8 cellular contexts compared by ENCODE assay signal in genomic region chr6:125956506-125957390, GRCh38. TPM values are rescaled to one million over a fixed set of nuclear protein-coding genes. Genes with fewer than 3 reads are reported as not detected.
DNase-seq lines count a peak whose midpoint lies in the region; ATAC-seq and TF ChIP-seq lines count a peak whose summit lies in the region.

HINT3 (plus strand) TSS chr6:125956770; CDS start chr6:125956978, 208 bp downstream.

- H3K27me3 ChIP-seq in heart right ventricle: no peaks in the 10 kb centered on the region
- H3K27me3 ChIP-seq in upper lobe of left lung: no peaks in the 10 kb centered on the region

- H3K4me3 ChIP-seq in heart right ventricle (peak within 1 kb of the TSS; percentile 70 to 100 (median 84)), upper lobe of left lung (peak within 1 kb of the TSS; percentile 69 to 93 (median 77))

- peak in 1 of 4 donors; percentile 2 for TF ChIP-seq EP300 in upper lobe of left lung (IDR thresholded peaks at IDR 0.05)

- intact Hi-C loops in heart right ventricle (cut with DNase I) (loop anchor here in 8 of 10 donors (1.0 to 10.0 kb wide), 14 partner anchors 39 to 654 kb away; partner anchors contain the start of genes NCOA7 (in 3 of the 8) and HDDC2 (in 2 of the 8)), posterior cingulate gyrus (cut with DNase I) (loop anchor here (2.0 to 5.0 kb wide), 2 partner anchors 99 to 176 kb away; no protein-coding TSS in a partner anchor)

- ATAC-seq in HG02870 (IDR thresholded peaks at IDR 0.05; ENCODE audit: unreplicated experiment) (peak; percentile 84), heart right ventricle (peak; percentile 97 to 98 (median 98)), upper lobe of left lung (ENCODE audit: low FRiP score in 2 of 2) (peak; percentile 97)

- DNase-seq in GM13976 (ENCODE audit: low spot score) (peak; percentile 95), NCI-H146 (lab: John Stamatoyannopoulos, UW) (peak; percentile 99), T-helper 1 cell (peak; percentile 94 to 98 (median 97)), amniotic epithelial cell (ENCODE audit: low read depth) (peak; percentile 94), heart right ventricle (peak; percentile 98 to 99), posterior cingulate gyrus (peak; percentile 94 to 100 (median 98)), upper lobe of left lung (peak; percentile 98 to 99)

- WGBS in heart right ventricle, 2 donors: 0% methylated on average over 82 of the region's 82 CpGs
- WGBS in upper lobe of left lung, 2 donors: 0 to 1% methylated on average over 22 to 52 of the region's 82 CpGs

- H3K27ac ChIP-seq in heart right ventricle (peak within 1 kb of the TSS; percentile 85 to 97 (median 94)), upper lobe of left lung (peak within 1 kb of the TSS; percentile 88 to 100 (median 96))

- in situ Hi-C loops in GM13976 (cut with MboI; ENCODE audit: low sequenced_read_pairs, unreplicated experiment): loop anchor here (5.0 kb wide), 1 partner anchor 169 kb away; no protein-coding TSS in a partner anchor

- peak in 3 of 4 donors; percentile 24 to 77 (median 44) for TF ChIP-seq POLR2A in upper lobe of left lung (IDR thresholded peaks at IDR 0.05)

- H3K4me1 ChIP-seq in heart right ventricle: peaks cover 0 to 30% (median 24%) of the 10 kb centered on the region in 9 donors
- peaks cover 24 to 32% (median 26%) of the 10 kb centered on the region in 4 donors for H3K4me1 ChIP-seq in upper lobe of left lung

- peaks cover 0 to 7% (median 0%) of the 10 kb centered on the region in 9 donors for H3K36me3 ChIP-seq in heart right ventricle
- H3K36me3 ChIP-seq in upper lobe of left lung: peaks cover 0 to 3% (median 0%) of the 10 kb centered on the region in 4 donors

- no peaks in the 10 kb centered on the region for H3K9me3 ChIP-seq in heart right ventricle
- H3K9me3 ChIP-seq in upper lobe of left lung: no peaks in the 10 kb centered on the region

- TF ChIP-seq CTCF in GM13976 (IDR thresholded peaks at IDR 0.05; ENCODE audit: borderline replicate concordance, control extremely low read depth, extremely low read depth, insufficient read depth, missing control alignments) (peak; percentile 91), heart right ventricle (IDR thresholded peaks at IDR 0.05) (peak; percentile 94 to 100 (median 99)), upper lobe of left lung (IDR thresholded peaks at IDR 0.05) (peak; percentile 93 to 99 (median 99))

RNA-seq across cellular contexts. Expression of gene HINT3, which starts in this region (rescaled TPM):
- 10 to 100 TPM; 29.8 to 41.6 (median 33.8) TPM for total RNA-seq in heart right ventricle
- polyA plus RNA-seq in heart right ventricle: 10 to 100 TPM in 1 of 2 donors, 1 to 10 TPM in 1; 6.2 to 11.7 TPM
- 10 to 100 TPM; 16.8 to 35.8 (median 25.2) TPM for total RNA-seq in upper lobe of left lung

Comparison
In these comparisons a context has a peak if more than half of its experiments do, and no peak if none do; other contexts are left out.
1. Peak in every context shown above with its lines: DNase-seq, ATAC-seq, H3K4me3 ChIP-seq and H3K27ac ChIP-seq.